19 cellular contexts compared by ENCODE assay signal in the genomic region with DNA sequence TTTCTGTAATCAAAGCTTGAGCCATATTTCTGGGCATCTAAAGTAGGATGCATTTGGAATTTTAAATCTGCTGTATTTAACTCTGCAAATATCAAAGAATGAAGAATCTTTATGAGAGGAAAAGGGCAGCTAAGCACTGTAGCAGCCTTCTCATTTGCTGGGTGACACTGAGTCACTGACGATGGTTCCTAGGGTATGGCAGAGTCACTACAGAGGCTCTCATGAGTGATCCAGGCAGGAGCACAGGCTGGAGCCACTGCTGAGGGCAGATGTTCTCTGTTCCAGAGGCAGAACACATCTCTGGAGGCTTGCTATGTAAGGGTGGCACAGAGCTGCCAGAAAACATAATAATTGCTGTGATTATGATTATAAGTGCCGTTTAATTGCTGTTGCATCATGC.
DNase-seq lines count a peak whose midpoint lies in the region; ATAC-seq and TF ChIP-seq lines count a peak whose summit lies in the region.
"Had no signal": no experiment of that assay in that cellular context is flagged by ENCODE, and none has a peak within 500 bp of the region (broad histone marks: within the 10 kb centered on the region; RNA-seq: fewer than 3 reads in every experiment).

No MANE protein-coding gene starts in this region.

- WGBS in GM23248 (ENCODE audit: low coverage in 1 of 2, low lambda C conversion rate in 2 of 2, missing lambda C conversion rate in 2 of 2), 2 experiments: 10 to 12% methylated on average over 2 of the region's 2 CpGs

- H3K9me3 Mint-ChIP-seq in effector memory CD8-positive, alpha-beta T cell: peaks cover 0 to 2% of the 10 kb centered on the region in 2 donors
- H3K9me3 Mint-ChIP-seq: CD4-positive, alpha-beta T cell had no signal

- H3K4me2 ChIP-seq in GM23248 (ENCODE audit: unreplicated experiment): no peak overlapping the region
- H3K4me2 ChIP-seq: A549 had no signal

- no peak overlapping the region for H3K4me3 Mint-ChIP-seq in effector memory CD8-positive, alpha-beta T cell
- H3K4me3 Mint-ChIP-seq: CD4-positive, alpha-beta T cell; HFFc6 had no signal

- DNase-seq in AG08395 (ENCODE audit: low spot score) (peak; percentile 21), GM23248 (peak; percentile 68), RPMI7951 (ENCODE audit: low read depth) (peak; percentile 6), foreskin fibroblast (peak; percentile 28 to 39), activated gamma-delta T cell (lab: John Stamatoyannopoulos, UW) (no peak), HPDE6-E6E7 (ENCODE audit: extremely low spot score) (no peak)
- DNase-seq in effector memory CD8-positive, alpha-beta T cell: no peak
- DNase-seq: AML-193; CD4-positive, alpha-beta T cell; DMS153; DMS79; GF-D8; GOT3; H7; HFFc6 had no signal

- H2AFZ ChIP-seq in GM23248: peak overlapping the region; percentile 3; the same call in 1 of the 2 replicates

- no peaks in the 10 kb centered on the region for H3K79me2 ChIP-seq in GM23248 (ENCODE audit: insufficient read depth)

- no peak for ATAC-seq in effector memory CD8-positive, alpha-beta T cell (replicated peaks)
- ATAC-seq: A549, HCT116 had no signal

- H3K36me3 Mint-ChIP-seq in effector memory CD8-positive, alpha-beta T cell (ENCODE audit: insufficient read depth): no peaks in the 10 kb centered on the region

- H3K27ac ChIP-seq in GM23248: no peak overlapping the region
- H3K27ac ChIP-seq: 22Rv1, A549, C4-2B had no signal

- no peaks in the 10 kb centered on the region for H3K27me3 ChIP-seq in GM23248 (replicated peaks; ENCODE audit: insufficient read depth)

- in situ Hi-C loops in GM23248 (cut with MboI): no loop called here

- H4K20me1 ChIP-seq in GM23248 (ENCODE audit: insufficient read depth): no peaks in the 10 kb centered on the region

- TF ChIP-seq CTCF in foreskin fibroblast (IDR thresholded peaks at IDR 0.05; ENCODE audit: low read depth, low read length): no peak

- H3K9me2 ChIP-seq in GM23248 (ENCODE audit: insufficient read depth): no peaks in the 10 kb centered on the region

- no peaks in the 10 kb centered on the region for H3K9me3 ChIP-seq in GM23248 (ENCODE audit: low read depth)
- H3K9me3 ChIP-seq: A549 had no signal

- H3K4me1 ChIP-seq in GM23248 (ENCODE audit: insufficient read depth): peaks cover 20% of the 10 kb centered on the region
- H3K4me1 ChIP-seq: A549 had no signal

- H3K36me3 ChIP-seq in GM23248 (ENCODE audit: low read depth): no peaks in the 10 kb centered on the region

- H3K4me1 Mint-ChIP-seq in effector memory CD8-positive, alpha-beta T cell (ENCODE audit: low read depth in 2 of 2): no peaks in the 10 kb centered on the region

- H3K9ac ChIP-seq in GM23248: no peak overlapping the region

- H3F3A ChIP-seq in GM23248 (ENCODE audit: insufficient read depth): peaks cover 15% of the 10 kb centered on the region

- H3K27me3 Mint-ChIP-seq in effector memory CD8-positive, alpha-beta T cell: no peaks in the 10 kb centered on the region
- H3K27me3 Mint-ChIP-seq: CD4-positive, alpha-beta T cell had no signal

- H3K4me3 ChIP-seq in GM23248 (no peak overlapping the region), foreskin fibroblast (ENCODE audit: low read depth in 1 of 2, low read length in 2 of 2) (no peak overlapping the region)
- H3K4me3 ChIP-seq: A549 had no signal

- H3K27ac Mint-ChIP-seq in effector memory CD8-positive, alpha-beta T cell: no peak overlapping the region
- H3K27ac Mint-ChIP-seq: CD4-positive, alpha-beta T cell; HFFc6 had no signal

Comparison
In these comparisons a context has a peak if more than half of its experiments do, and no peak if none do; other contexts are left out.
1. DNase-seq: peak in AG08395 (single experiment), GM23248 (single experiment), RPMI7951 (single experiment) and foreskin fibroblast (2 of 2); none in effector memory CD8-positive, alpha-beta T cell (0 of 3), activated gamma-delta T cell (single experiment) and HPDE6-E6E7 (single experiment).